1 cellular context compared by ENCODE assay signal in the genomic region with DNA sequence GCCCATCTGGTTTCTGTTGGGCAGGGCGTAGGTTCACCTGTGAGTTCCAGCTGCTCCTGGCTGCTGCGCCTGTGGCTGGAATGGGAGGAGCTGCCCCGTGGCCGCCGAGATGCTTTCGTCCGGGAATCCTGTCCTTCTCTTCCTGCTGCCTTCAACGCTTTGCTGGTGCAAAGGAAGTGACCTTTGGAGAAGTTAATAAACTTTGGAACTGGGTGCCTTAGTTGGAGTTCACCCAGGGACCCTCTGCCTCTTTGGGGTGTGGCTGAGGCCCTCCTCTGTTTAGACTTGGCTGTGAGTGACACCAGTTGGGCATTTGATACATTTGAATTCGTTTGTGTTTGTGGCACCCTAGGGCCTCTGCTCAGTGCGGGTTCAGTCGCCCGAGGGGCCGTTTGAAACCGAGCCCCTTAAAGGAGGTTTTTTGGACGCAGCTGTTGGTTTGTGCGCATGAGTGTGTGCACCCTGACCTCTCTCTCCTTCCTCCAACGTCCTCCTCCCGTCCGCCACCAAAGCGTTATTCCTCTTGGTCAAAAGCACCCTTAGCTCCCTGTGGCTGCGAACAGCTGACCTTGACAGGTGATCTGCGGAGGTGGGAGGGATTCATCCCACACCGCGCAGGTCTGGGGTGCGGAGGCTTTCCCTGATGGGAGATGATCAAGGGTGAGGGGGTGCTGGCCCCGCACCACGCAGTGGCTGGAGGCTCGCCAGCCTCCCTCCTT.
A peak's percentile ranks its signal among the peaks of the same experiment; 100 is the strongest.
TF ChIP-seq lines count a peak whose summit lies in the region.

No MANE protein-coding gene starts in this region.

TF ChIP-seq in HepG2, 621 proteins besides CTCF, POLR2A, EP300 and RAD21 (continues in another document):
- TF ChIP-seq ZNF235 (CRISPR knock-in tag; IDR thresholded peaks at IDR 0.05; ENCODE audit: borderline replicate concordance) (no peak), TERF1 (CRISPR knock-in tag; IDR thresholded peaks at IDR 0.05) (no peak), PCBP2 (optimal IDR thresholded peaks at IDR 0.05; ENCODE audit: low read depth, low read length, poor library complexity, severe bottlenecking) (no peak), HDAC6 (IDR thresholded peaks at IDR 0.05; ENCODE audit: low read depth, low read length) (no peak), ZFP1 (CRISPR knock-in tag; IDR thresholded peaks at IDR 0.05) (no peak), POLR2AphosphoS2 (IDR thresholded peaks at IDR 0.05; ENCODE audit: low read depth, low read length) (no peak), ZNF18 (CRISPR knock-in tag; IDR thresholded peaks at IDR 0.05; ENCODE audit: insufficient replicate concordance) (no peak), E2F1 (CRISPR knock-in tag; IDR thresholded peaks at IDR 0.05) (no peak), ZMYM2 (CRISPR knock-in tag; IDR thresholded peaks at IDR 0.05) (0 out of 2 replicates have a peak, but pooled peaks have one; percentile 41), ZNF326 (CRISPR knock-in tag; IDR thresholded peaks at IDR 0.05; ENCODE audit: borderline replicate concordance) (no peak), ZNF317 (CRISPR knock-in tag; IDR thresholded peaks at IDR 0.05) (no peak), ZNF563 (CRISPR knock-in tag; IDR thresholded peaks at IDR 0.05) (no peak), NR2F2 (IDR thresholded peaks at IDR 0.05; ENCODE audit: borderline replicate concordance, low read depth) (no peak), CENPX (CRISPR knock-in tag; IDR thresholded peaks at IDR 0.05) (no peak), ZNF614 (CRISPR knock-in tag; IDR thresholded peaks at IDR 0.05; ENCODE audit: borderline replicate concordance) (no peak), ZNF660 (CRISPR knock-in tag; IDR thresholded peaks at IDR 0.05; ENCODE audit: borderline replicate concordance, low read depth) (no peak), NCOA2 (CRISPR knock-in tag; IDR thresholded peaks at IDR 0.05) (peak; percentile 18; the same call in 1 of the 2 replicates), ZBTB7A (CRISPR knock-in tag; IDR thresholded peaks at IDR 0.05) (no peak), ZBTB8A (CRISPR knock-in tag; IDR thresholded peaks at IDR 0.05; ENCODE audit: borderline replicate concordance, low read depth) (no peak), ZNF773 (CRISPR knock-in tag; IDR thresholded peaks at IDR 0.05; ENCODE audit: borderline replicate concordance) (no peak), HNF4A (CRISPR knock-in tag; IDR thresholded peaks at IDR 0.05) (peak; percentile 69), SAFB2 (CRISPR knock-in tag; IDR thresholded peaks at IDR 0.05; ENCODE audit: borderline replicate concordance, low read depth) (peak; percentile 24; the same call in 1 of the 2 replicates), ZNF496 (CRISPR knock-in tag; IDR thresholded peaks at IDR 0.05; ENCODE audit: insufficient replicate concordance) (no peak), MEIS1 (CRISPR knock-in tag; IDR thresholded peaks at IDR 0.05; ENCODE audit: borderline replicate concordance) (0 out of 2 replicates have a peak, but pooled peaks have one; percentile 40)
- TF ChIP-seq, protein P1, sequence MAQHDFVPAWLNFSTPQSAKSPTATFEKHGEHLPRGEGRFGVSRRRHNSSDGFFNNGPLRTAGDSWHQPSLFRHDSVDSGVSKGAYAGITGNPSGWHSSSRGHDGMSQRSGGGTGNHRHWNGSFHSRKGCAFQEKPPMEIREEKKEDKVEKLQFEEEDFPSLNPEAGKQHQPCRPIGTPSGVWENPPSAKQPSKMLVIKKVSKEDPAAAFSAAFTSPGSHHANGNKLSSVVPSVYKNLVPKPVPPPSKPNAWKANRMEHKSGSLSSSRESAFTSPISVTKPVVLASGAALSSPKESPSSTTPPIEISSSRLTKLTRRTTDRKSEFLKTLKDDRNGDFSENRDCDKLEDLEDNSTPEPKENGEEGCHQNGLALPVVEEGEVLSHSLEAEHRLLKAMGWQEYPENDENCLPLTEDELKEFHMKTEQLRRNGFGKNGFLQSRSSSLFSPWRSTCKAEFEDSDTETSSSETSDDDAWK (CRISPR knock-in tag; IDR thresholded peaks at IDR 0.05), result no peak
- TF ChIP-seq, protein P2, sequence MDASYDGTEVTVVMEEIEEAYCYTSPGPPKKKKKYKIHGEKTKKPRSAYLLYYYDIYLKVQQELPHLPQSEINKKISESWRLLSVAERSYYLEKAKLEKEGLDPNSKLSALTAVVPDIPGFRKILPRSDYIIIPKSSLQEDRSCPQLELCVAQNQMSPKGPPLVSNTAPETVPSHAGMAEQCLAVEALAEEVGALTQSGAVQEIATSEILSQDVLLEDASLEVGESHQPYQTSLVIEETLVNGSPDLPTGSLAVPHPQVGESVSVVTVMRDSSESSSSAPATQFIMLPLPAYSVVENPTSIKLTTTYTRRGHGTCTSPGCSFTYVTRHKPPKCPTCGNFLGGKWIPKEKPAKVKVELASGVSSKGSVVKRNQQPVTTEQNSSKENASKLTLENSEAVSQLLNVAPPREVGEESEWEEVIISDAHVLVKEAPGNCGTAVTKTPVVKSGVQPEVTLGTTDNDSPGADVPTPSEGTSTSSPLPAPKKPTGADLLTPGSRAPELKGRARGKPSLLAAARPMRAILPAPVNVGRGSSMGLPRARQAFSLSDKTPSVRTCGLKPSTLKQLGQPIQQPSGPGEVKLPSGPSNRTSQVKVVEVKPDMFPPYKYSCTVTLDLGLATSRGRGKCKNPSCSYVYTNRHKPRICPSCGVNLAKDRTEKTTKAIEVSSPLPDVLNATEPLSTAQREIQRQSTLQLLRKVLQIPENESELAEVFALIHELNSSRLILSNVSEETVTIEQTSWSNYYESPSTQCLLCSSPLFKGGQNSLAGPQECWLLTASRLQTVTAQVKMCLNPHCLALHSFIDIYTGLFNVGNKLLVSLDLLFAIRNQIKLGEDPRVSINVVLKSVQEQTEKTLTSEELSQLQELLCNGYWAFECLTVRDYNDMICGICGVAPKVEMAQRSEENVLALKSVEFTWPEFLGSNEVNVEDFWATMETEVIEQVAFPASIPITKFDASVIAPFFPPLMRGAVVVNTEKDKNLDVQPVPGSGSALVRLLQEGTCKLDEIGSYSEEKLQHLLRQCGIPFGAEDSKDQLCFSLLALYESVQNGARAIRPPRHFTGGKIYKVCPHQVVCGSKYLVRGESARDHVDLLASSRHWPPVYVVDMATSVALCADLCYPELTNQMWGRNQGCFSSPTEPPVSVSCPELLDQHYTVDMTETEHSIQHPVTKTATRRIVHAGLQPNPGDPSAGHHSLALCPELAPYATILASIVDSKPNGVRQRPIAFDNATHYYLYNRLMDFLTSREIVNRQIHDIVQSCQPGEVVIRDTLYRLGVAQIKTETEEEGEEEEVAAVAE (CRISPR knock-in tag; IDR thresholded peaks at IDR 0.05; ENCODE audit: borderline replicate concordance), result 0 out of 2 replicates have a peak, but pooled peaks have one; percentile 16
- TF ChIP-seq, protein P3, sequence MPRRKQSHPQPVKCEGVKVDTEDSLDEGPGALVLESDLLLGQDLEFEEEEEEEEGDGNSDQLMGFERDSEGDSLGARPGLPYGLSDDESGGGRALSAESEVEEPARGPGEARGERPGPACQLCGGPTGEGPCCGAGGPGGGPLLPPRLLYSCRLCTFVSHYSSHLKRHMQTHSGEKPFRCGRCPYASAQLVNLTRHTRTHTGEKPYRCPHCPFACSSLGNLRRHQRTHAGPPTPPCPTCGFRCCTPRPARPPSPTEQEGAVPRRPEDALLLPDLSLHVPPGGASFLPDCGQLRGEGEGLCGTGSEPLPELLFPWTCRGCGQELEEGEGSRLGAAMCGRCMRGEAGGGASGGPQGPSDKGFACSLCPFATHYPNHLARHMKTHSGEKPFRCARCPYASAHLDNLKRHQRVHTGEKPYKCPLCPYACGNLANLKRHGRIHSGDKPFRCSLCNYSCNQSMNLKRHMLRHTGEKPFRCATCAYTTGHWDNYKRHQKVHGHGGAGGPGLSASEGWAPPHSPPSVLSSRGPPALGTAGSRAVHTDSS (CRISPR knock-in tag; conservative IDR thresholded peaks at IDR 0.05), result no peak
- TF ChIP-seq, protein P4, sequence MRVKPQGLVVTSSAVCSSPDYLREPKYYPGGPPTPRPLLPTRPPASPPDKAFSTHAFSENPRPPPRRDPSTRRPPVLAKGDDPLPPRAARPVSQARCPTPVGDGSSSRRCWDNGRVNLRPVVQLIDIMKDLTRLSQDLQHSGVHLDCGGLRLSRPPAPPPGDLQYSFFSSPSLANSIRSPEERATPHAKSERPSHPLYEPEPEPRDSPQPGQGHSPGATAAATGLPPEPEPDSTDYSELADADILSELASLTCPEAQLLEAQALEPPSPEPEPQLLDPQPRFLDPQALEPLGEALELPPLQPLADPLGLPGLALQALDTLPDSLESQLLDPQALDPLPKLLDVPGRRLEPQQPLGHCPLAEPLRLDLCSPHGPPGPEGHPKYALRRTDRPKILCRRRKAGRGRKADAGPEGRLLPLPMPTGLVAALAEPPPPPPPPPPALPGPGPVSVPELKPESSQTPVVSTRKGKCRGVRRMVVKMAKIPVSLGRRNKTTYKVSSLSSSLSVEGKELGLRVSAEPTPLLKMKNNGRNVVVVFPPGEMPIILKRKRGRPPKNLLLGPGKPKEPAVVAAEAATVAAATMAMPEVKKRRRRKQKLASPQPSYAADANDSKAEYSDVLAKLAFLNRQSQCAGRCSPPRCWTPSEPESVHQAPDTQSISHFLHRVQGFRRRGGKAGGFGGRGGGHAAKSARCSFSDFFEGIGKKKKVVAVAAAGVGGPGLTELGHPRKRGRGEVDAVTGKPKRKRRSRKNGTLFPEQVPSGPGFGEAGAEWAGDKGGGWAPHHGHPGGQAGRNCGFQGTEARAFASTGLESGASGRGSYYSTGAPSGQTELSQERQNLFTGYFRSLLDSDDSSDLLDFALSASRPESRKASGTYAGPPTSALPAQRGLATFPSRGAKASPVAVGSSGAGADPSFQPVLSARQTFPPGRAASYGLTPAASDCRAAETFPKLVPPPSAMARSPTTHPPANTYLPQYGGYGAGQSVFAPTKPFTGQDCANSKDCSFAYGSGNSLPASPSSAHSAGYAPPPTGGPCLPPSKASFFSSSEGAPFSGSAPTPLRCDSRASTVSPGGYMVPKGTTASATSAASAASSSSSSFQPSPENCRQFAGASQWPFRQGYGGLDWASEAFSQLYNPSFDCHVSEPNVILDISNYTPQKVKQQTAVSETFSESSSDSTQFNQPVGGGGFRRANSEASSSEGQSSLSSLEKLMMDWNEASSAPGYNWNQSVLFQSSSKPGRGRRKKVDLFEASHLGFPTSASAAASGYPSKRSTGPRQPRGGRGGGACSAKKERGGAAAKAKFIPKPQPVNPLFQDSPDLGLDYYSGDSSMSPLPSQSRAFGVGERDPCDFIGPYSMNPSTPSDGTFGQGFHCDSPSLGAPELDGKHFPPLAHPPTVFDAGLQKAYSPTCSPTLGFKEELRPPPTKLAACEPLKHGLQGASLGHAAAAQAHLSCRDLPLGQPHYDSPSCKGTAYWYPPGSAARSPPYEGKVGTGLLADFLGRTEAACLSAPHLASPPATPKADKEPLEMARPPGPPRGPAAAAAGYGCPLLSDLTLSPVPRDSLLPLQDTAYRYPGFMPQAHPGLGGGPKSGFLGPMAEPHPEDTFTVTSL (CRISPR knock-in tag; IDR thresholded peaks at IDR 0.05; ENCODE audit: borderline replicate concordance), result no peak
- TF ChIP-seq, protein P5, sequence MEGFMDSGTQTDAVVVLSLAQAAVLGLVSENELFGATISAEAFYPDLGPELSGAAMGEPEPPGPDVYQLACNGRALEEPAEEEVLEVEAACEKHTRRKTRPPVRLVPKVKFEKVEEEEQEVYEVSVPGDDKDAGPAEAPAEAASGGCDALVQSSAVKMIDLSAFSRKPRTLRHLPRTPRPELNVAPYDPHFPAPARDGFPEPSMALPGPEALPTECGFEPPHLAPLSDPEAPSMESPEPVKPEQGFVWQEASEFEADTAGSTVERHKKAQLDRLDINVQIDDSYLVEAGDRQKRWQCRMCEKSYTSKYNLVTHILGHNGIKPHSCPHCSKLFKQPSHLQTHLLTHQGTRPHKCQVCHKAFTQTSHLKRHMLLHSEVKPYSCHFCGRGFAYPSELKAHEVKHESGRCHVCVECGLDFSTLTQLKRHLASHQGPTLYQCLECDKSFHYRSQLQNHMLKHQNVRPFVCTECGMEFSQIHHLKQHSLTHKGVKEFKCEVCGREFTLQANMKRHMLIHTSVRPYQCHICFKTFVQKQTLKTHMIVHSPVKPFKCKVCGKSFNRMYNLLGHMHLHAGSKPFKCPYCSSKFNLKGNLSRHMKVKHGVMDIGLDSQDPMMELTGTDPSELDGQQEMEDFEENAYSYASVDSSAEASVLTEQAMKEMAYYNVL (CRISPR knock-in tag; IDR thresholded peaks at IDR 0.05; ENCODE audit: borderline replicate concordance), result peak; percentile 65; the same call in 1 of the 2 replicates
